Comparison of ENCODE assay signal across 8 cellular contexts in genomic region chr22:38177571-38177925, GRCh38. TPM values are rescaled to one million over a fixed set of nuclear protein-coding genes. Genes with fewer than 3 reads are reported as not detected.
DNase-seq lines count a peak whose midpoint lies in the region; ATAC-seq, FAIRE-seq and TF ChIP-seq lines count a peak whose summit lies in the region.
"Not testable (repeated sequence)": the region's sequence is repeated elsewhere in the genome, so short reads cannot be mapped to it uniquely, and the experiment has no call there.

No MANE protein-coding gene starts in this region.

- peaks cover 41% of the 10 kb centered on the region for H3K4me1 Mint-ChIP-seq in neural crest cell

- not testable (repeated sequence) for H3K27me3 Mint-ChIP-seq in neural crest cell (ENCODE audit: low read depth)

- 63% methylated on average over 4 of the region's 9 CpGs for WGBS in K562 (ENCODE audit: insufficient coverage, low coverage, missing lambda C conversion rate)
- 12% methylated on average over 4 of the region's 9 CpGs for WGBS in HepG2 (ENCODE audit: low lambda C conversion rate)
- WGBS in smooth muscle cell (ENCODE audit: low lambda C conversion rate) = 84% methylated on average over 9 of the region's 9 CpGs

- H3K27ac Mint-ChIP-seq in neural crest cell (ENCODE audit: unreplicated experiment) = peak overlapping the region; percentile 22

- peak overlapping the region; percentile 11 for H3K4me3 Mint-ChIP-seq in neural crest cell

- not testable (repeated sequence) for TF ChIP-seq EP300 in K562 (IDR thresholded peaks at IDR 0.05; ENCODE audit: low read length); HepG2 (IDR thresholded peaks at IDR 0.05; ENCODE audit: low read depth in 2 of 2, low read length in 2 of 2); HepG2 (CRISPR knock-in tag; IDR thresholded peaks at IDR 0.05; ENCODE audit: borderline replicate concordance)

- H3K27ac ChIP-seq in HCT116 (ENCODE audit: low read depth, low read length) (peak overlapping the region; percentile 97), SJCRH30 (peak overlapping the region; percentile 5; the same call in 1 of the 2 replicates), K562 (ENCODE audit: extremely low read depth, low read depth, low read length) (peak overlapping the region; percentile 57; the same call in 2 of the 3 replicates), endothelial cell of umbilical vein (ENCODE audit: insufficient read depth, low read depth, low read length) (peak overlapping the region; percentile 99), HepG2 (ENCODE audit: extremely low read length, insufficient read depth, low read length) (peak overlapping the region; percentile 79), smooth muscle cell (ENCODE audit: low read depth) (peak overlapping the region; percentile 99), uterus (peak overlapping the region; percentile 67 to 98)

- not testable (repeated sequence) for H3K36me3 Mint-ChIP-seq in neural crest cell (ENCODE audit: low read depth)

- RAD21 ChIA-PET in HCT116 (lab: Charles Lee; ENCODE audit: low non-redundant PET in 1 of 2, low total read pairs in 2 of 2, uncharacterized antibody in 2 of 2, unreplicated experiment in 2 of 2) = not testable (repeated sequence)

- not testable (repeated sequence) for H3K9me1 ChIP-seq in K562 (ENCODE audit: control insufficient read depth, insufficient read depth, low read length); endothelial cell of umbilical vein (replicated peaks; ENCODE audit: control insufficient read depth, extremely low read depth, insufficient read depth, low read length)

- intact Hi-C loops in HCT116 (cut with micrococcal nuclease); K562 (cut with micrococcal nuclease); HepG2 (cut with micrococcal nuclease; ENCODE audit: unreplicated experiment); uterus (cut with DNase I; ENCODE audit: low total_unique reads): not testable (repeated sequence)
- intact Hi-C loops in endothelial cell of umbilical vein (cut with micrococcal nuclease) = loop anchor here (2.0 kb wide), 2 partner anchors 61 to 63 kb away; no protein-coding TSS in a partner anchor

- H3K4me2 ChIP-seq in HCT116 (ENCODE audit: low read length) = peak overlapping the region; percentile 96
- H3K4me2 ChIP-seq in K562 (ENCODE audit: insufficient read depth, low read length) = 0 out of 2 replicates have a peak overlapping the region, but pooled peaks have one; percentile 37
- H3K4me2 ChIP-seq in endothelial cell of umbilical vein (ENCODE audit: insufficient read depth, low read length) = not testable (repeated sequence)
- H3K4me2 ChIP-seq in HepG2 (ENCODE audit: low read depth, low read length) = peak overlapping the region; percentile 71
- peak overlapping the region; percentile 27 for H3K4me2 ChIP-seq in smooth muscle cell

- H2AFZ ChIP-seq in HCT116 (ENCODE audit: low read depth, low read length, poor library complexity, severe bottlenecking); endothelial cell of umbilical vein (ENCODE audit: low read depth, low read length); HepG2 (ENCODE audit: low read length); smooth muscle cell (ENCODE audit: low read depth): not testable (repeated sequence)
- H2AFZ ChIP-seq in K562 (ENCODE audit: low read depth, low read length) = peak overlapping the region; percentile 64

- peak overlapping the region in 1 of 2 experiments; percentile 45; a peak in 2 of 4 replicates for H3K4me3 ChIP-seq in HCT116 (replicated peaks in 1 of 2; ENCODE audit: low read depth in 1 of 2, low read length in 2 of 2)
- H3K4me3 ChIP-seq in SJCRH30; K562; endothelial cell of umbilical vein (replicated peaks in 1 of 3; ENCODE audit: insufficient read depth in 1 of 3, low read depth in 1 of 3, low read length in 3 of 3); smooth muscle cell; uterus: not testable (repeated sequence)
- H3K4me3 ChIP-seq in HepG2 (replicated peaks in 1 of 3; ENCODE audit: insufficient read depth in 1 of 3, low read depth in 2 of 3, low read length in 3 of 3) = peak overlapping the region in 1 of 3 experiments; percentile 41; a peak in 1 of 6 replicates

- not testable (repeated sequence) for BruUV-seq in HCT116 (replicated peaks; lab: Mats Ljungman, UMichigan); K562 (replicated peaks; lab: Mats Ljungman, UMichigan); HepG2 (replicated peaks; lab: Mats Ljungman, UMichigan)
- BruUV-seq in endothelial cell of umbilical vein (replicated peaks; lab: Mats Ljungman, UMichigan) = TSS peak; percentile 2

- H3K27me3 ChIP-seq in HCT116 (ENCODE audit: insufficient read depth, low read length); SJCRH30; K562 (ENCODE audit: control insufficient read depth in 2 of 2, insufficient read depth in 2 of 2, low read length in 2 of 2); endothelial cell of umbilical vein (ENCODE audit: control insufficient read depth in 2 of 2, insufficient read depth in 2 of 2, low read length in 2 of 2); HepG2 (ENCODE audit: control insufficient read depth in 1 of 2, insufficient read depth in 2 of 2, low read length in 2 of 2); smooth muscle cell (ENCODE audit: low read depth); uterus: not testable (repeated sequence)

- peaks cover 50 to 66% of the 10 kb centered on the region in 2 experiments for H3K4me1 ChIP-seq in HCT116 (ENCODE audit: control insufficient read depth in 1 of 2, insufficient read depth in 2 of 2, low read length in 2 of 2)
- peaks cover 35% of the 10 kb centered on the region for H3K4me1 ChIP-seq in SJCRH30
- H3K4me1 ChIP-seq in K562 (replicated peaks in 1 of 2; ENCODE audit: control insufficient read depth in 2 of 2, insufficient read depth in 2 of 2, low read length in 2 of 2) = peaks cover 29 to 49% of the 10 kb centered on the region in 2 experiments
- peaks cover 68% of the 10 kb centered on the region for H3K4me1 ChIP-seq in endothelial cell of umbilical vein (ENCODE audit: control insufficient read depth, extremely low read depth, insufficient read depth, low read length)
- H3K4me1 ChIP-seq in HepG2 (ENCODE audit: insufficient read depth, low read length) = peaks cover 72% of the 10 kb centered on the region
- peaks cover 18% of the 10 kb centered on the region for H3K4me1 ChIP-seq in smooth muscle cell (ENCODE audit: low read depth)
- not testable (repeated sequence) for H3K4me1 ChIP-seq in uterus

- in situ Hi-C loops in K562 (cut with MboI); HepG2 (cut with HindIII; ENCODE audit: extremely low pct_ligation_motif_present, low pct_unique_long_range_greater_than_20kb): not testable (repeated sequence)

- not testable (repeated sequence) for DNase-seq in HCT116 (ENCODE audit: low read depth, low spot score); SJCRH30; K562 (ENCODE audit: extremely low read depth in 1 of 4, low spot score in 3 of 4); endothelial cell of umbilical vein (ENCODE audit: low read depth, low spot score); HepG2 (ENCODE audit: low spot score); neural crest cell (ENCODE audit: low read depth, low spot score); smooth muscle cell (lab: John Stamatoyannopoulos, UW; ENCODE audit: unreplicated experiment); uterus

- peak overlapping the region; percentile 55 for H3K9ac ChIP-seq in HCT116 (ENCODE audit: low read length)
- H3K9ac ChIP-seq in K562 (ENCODE audit: insufficient read depth in 1 of 2, low read depth in 2 of 2, low read length in 2 of 2) = peak overlapping the region; percentile 51 to 70; a peak in 3 of 4 replicates
- peak overlapping the region; percentile 65 for H3K9ac ChIP-seq in endothelial cell of umbilical vein (replicated peaks; ENCODE audit: extremely low read depth, insufficient read depth, low read length)
- not testable (repeated sequence) for H3K9ac ChIP-seq in HepG2 (ENCODE audit: insufficient read depth, low read depth, low read length)
- H3K9ac ChIP-seq in smooth muscle cell (ENCODE audit: low read depth) = peak overlapping the region; percentile 60

- POLR2A ChIA-PET in HCT116 (lab: Charles Lee) (interaction anchor here (1.0 kb wide), 1 partner anchor 35 kb away, joined by 3 read pairs; no protein-coding TSS in a partner anchor), K562 (lab: Yijun Ruan, JAX) (interaction anchor here (0.7 to 3.0 kb wide), 2 partner anchors 11 to 17 kb away, joined by 3 to 16 read pairs; no protein-coding TSS in a partner anchor), endothelial cell of umbilical vein (lab: Charles Lee) (interaction anchor here (0.6 to 1.0 kb wide), 2 partner anchors 26 to 108 kb away, joined by 3 to 6 read pairs; no protein-coding TSS in a partner anchor), HepG2 (lab: Yijun Ruan, JAX) (interaction anchor here (0.9 to 6.1 kb wide), 8 partner anchors 9 to 68 kb away, joined by 3 to 60 read pairs (median 8); partner anchors contain the start of genes BAIAP2L2 and MAFF)

- not testable (repeated sequence) for H3K9me3 Mint-ChIP-seq in neural crest cell

- not testable (repeated sequence) for TF ChIP-seq CTCF in HCT116 (IDR thresholded peaks at IDR 0.05 in 2 of 3, conservative IDR thresholded peaks at IDR 0.05 in 1 of 3; ENCODE audit: borderline replicate concordance in 1 of 3, insufficient read depth in 1 of 3, low read depth in 2 of 3, low read length in 2 of 3); K562 (IDR thresholded peaks at IDR 0.05 in 2 of 3, conservative IDR thresholded peaks at IDR 0.05 in 1 of 3; ENCODE audit: insufficient read depth in 2 of 3, low read depth in 1 of 3, low read length in 3 of 3); endothelial cell of umbilical vein (IDR thresholded peaks at IDR 0.05; ENCODE audit: extremely low read depth in 1 of 2, insufficient read depth in 1 of 2, low read depth in 1 of 2, low read length in 2 of 2); HepG2 (CRISPR knock-in tag; IDR thresholded peaks at IDR 0.05); neural crest cell (conservative IDR thresholded peaks at IDR 0.05); smooth muscle cell (IDR thresholded peaks at IDR 0.05; ENCODE audit: borderline replicate concordance, insufficient read depth, poor library complexity, severe bottlenecking); uterus (IDR thresholded peaks at IDR 0.05)

- peak; percentile 0; the same call in 1 of the 2 replicates for ATAC-seq in HCT116
- not testable (repeated sequence) for ATAC-seq in K562, HepG2

- H3K9me3 ChIP-seq in HCT116 (ENCODE audit: control insufficient read depth in 1 of 2, insufficient read depth in 1 of 2, low read depth in 1 of 2, low read length in 2 of 2); SJCRH30 (replicated peaks); K562 (replicated peaks; ENCODE audit: control insufficient read depth, insufficient read depth, low read depth, low read length); endothelial cell of umbilical vein (replicated peaks; ENCODE audit: control insufficient read depth, insufficient read depth, low read length); HepG2 (ENCODE audit: low read length); smooth muscle cell (replicated peaks; ENCODE audit: low read depth); uterus: not testable (repeated sequence)

- not testable (repeated sequence) for FAIRE-seq in K562 (lab: Jason Lieb, UNC); endothelial cell of umbilical vein (lab: Jason Lieb, UNC); HepG2 (lab: Jason Lieb, UNC)

- dilution Hi-C loops in endothelial cell of umbilical vein (cut with MboI; ENCODE audit: extremely low pct_ligation_motif_present, low sequenced_read_pairs) = not testable (repeated sequence)

- H3K9me2 ChIP-seq in HCT116 (ENCODE audit: insufficient read depth) = not testable (repeated sequence)

- CTCF ChIA-PET in HCT116 (lab: Charles Lee) (interaction anchor here (0.6 to 1.2 kb wide), 2 partner anchors 63 to 78 kb away, joined by 3 to 4 read pairs; no protein-coding TSS in a partner anchor), endothelial cell of umbilical vein (lab: Charles Lee) (interaction anchor here (0.7 to 3.3 kb wide), 4 partner anchors 23 to 63 kb away, joined by 3 to 14 read pairs (median 9); partner anchors contain the start of gene MAFF)
- CTCF ChIA-PET in K562 (lab: Yijun Ruan, JAX; ENCODE audit: low intra/inter-chr PET ratio); HepG2 (lab: Yijun Ruan, JAX; ENCODE audit: low intra/inter-chr PET ratio, low total read pairs): not testable (repeated sequence)

- TF ChIP-seq RAD21 in HCT116 (IDR thresholded peaks at IDR 0.05; ENCODE audit: low read depth); K562 (CRISPR knock-in tag; conservative IDR thresholded peaks at IDR 0.05 in 1 of 2, IDR thresholded peaks at IDR 0.05 in 1 of 2); HepG2 (CRISPR knock-in tag; IDR thresholded peaks at IDR 0.05): not testable (repeated sequence)

- H3F3A ChIP-seq in smooth muscle cell (ENCODE audit: low read depth) = peaks cover 14% of the 10 kb centered on the region

- not testable (repeated sequence) for H3K79me2 ChIP-seq in HCT116 (ENCODE audit: insufficient read depth, low read length); endothelial cell of umbilical vein (ENCODE audit: control insufficient read depth, insufficient read depth, low read length); HepG2 (ENCODE audit: insufficient read depth, low read length); smooth muscle cell (ENCODE audit: low read depth)
- peaks cover 16% of the 10 kb centered on the region for H3K79me2 ChIP-seq in K562 (ENCODE audit: control insufficient read depth, insufficient read depth, low read length)

- TF ChIP-seq POLR2A in HCT116 (IDR thresholded peaks at IDR 0.05; ENCODE audit: borderline replicate concordance, extremely low read depth, insufficient read depth, insufficient read length); K562 (conservative IDR thresholded peaks at IDR 0.05); endothelial cell of umbilical vein (IDR thresholded peaks at IDR 0.05; ENCODE audit: low read depth, low read length); HepG2 (IDR thresholded peaks at IDR 0.05; ENCODE audit: insufficient read depth in 1 of 2, low read depth in 2 of 2, low read length in 2 of 2); uterus (IDR thresholded peaks at IDR 0.05): not testable (repeated sequence)

- not testable (repeated sequence) for H4K20me1 ChIP-seq in HCT116 (ENCODE audit: insufficient read depth); K562 (replicated peaks; ENCODE audit: control insufficient read depth, insufficient read depth, low read length); endothelial cell of umbilical vein (replicated peaks; ENCODE audit: control insufficient read depth, extremely low read depth, insufficient read depth, low read length); HepG2 (ENCODE audit: insufficient read depth, low read length); smooth muscle cell (ENCODE audit: low read depth)

- not testable (repeated sequence) for H3K36me3 ChIP-seq in HCT116 (ENCODE audit: control insufficient read depth in 1 of 2, insufficient read depth in 2 of 2, low read length in 2 of 2); SJCRH30; K562 (ENCODE audit: control insufficient read depth, insufficient read depth, low read length); endothelial cell of umbilical vein (ENCODE audit: control insufficient read depth in 2 of 2, extremely low read depth in 1 of 2, insufficient read depth in 2 of 2, low read length in 2 of 2); HepG2 (replicated peaks in 1 of 2; ENCODE audit: control insufficient read depth in 1 of 2, insufficient read depth in 2 of 2, low read length in 2 of 2); smooth muscle cell (ENCODE audit: low read depth); uterus

RNA-seq across cellular contexts. Expression of gene PLA2G6, which starts 4.1 kb away (rescaled TPM):
- 36.0 TPM for total RNA-seq in HCT116 (2021; ENCODE audit: unreplicated experiment)
- polyA plus RNA-seq in HCT116 (2012) = 24.8 and 27.6 TPM in 2 replicates
- 3.9 and 5.4 TPM in 2 replicates for total RNA-seq in SJCRH30 (2014; rRNA removed; shearing (Covaris generic))
- total RNA-seq in K562 (2011; cell fraction: chromatin; rRNA removed; ENCODE audit: low replicate concordance) = 64.9 and 174 TPM in 2 replicates
- 86.7 and 90.4 TPM in 2 replicates for total RNA-seq in K562 (2011; cell fraction: nucleolus; rRNA removed)
- total RNA-seq in K562 (2011; cell fraction: nucleoplasm; rRNA removed) = 47.3 and 58.2 TPM in 2 replicates
- 9.1 and 9.7 TPM in 2 replicates for total RNA-seq in K562 (2014; rRNA removed)
- 2.8 and 3.2 TPM in 2 replicates for total RNA-seq in K562 (2014; rRNA removed; fragmentation: Illumina TruSeq; extraction: Trizol)
- total RNA-seq in K562 (2015; rRNA removed; fragmentation: Illumina TruSeq; extraction: Trizol) = 2.1 TPM in 2 replicates
- 10.8 and 10.9 TPM in 2 replicates for total RNA-seq in K562 (2021)
- 10.9 and 18.1 TPM in 2 replicates for polyA plus RNA-seq in K562 (2011; rRNA removed)
- polyA plus RNA-seq in K562 (2011; cell fraction: cytosol; rRNA removed) = 8.3 and 14.3 TPM in 2 replicates
- polyA plus RNA-seq in K562 (2011; cell fraction: nucleus; rRNA removed) = 109 and 177 TPM in 2 replicates
- 14.3 and 16.8 TPM in 2 replicates for polyA plus RNA-seq in K562 (2012)
- polyA plus RNA-seq in K562 (2014; fragmentation: Illumina TruSeq; extraction: Trizol) = 7.9 and 9.7 TPM in 2 replicates
- polyA plus RNA-seq in K562 (2014; fragmentation: Nextera tagmentation; extraction: Ambion mirVana) = under 1 TPM; 0.11 to 0.13 TPM
- polyA plus RNA-seq in K562 (2014; rRNA removed) = 8.8 and 12.2 TPM in 2 replicates
- polyA minus RNA-seq in K562 (2011; rRNA and poly(A)+ RNA removed) = 27.5 and 34.5 TPM in 2 replicates
- 13.3 and 26.9 TPM in 2 replicates for polyA minus RNA-seq in K562 (2011; cell fraction: cytosol; rRNA and poly(A)+ RNA removed)
- 90.7 and 117 TPM in 2 replicates for polyA minus RNA-seq in K562 (2011; cell fraction: nucleus; rRNA and poly(A)+ RNA removed)
- 10.3 and 11.1 TPM in 2 replicates for total RNA-seq in endothelial cell of umbilical vein
- 6.6 and 9.9 TPM in 2 replicates for polyA plus RNA-seq in endothelial cell of umbilical vein
- 1.8 and 3.7 TPM in 2 replicates for polyA plus RNA-seq in endothelial cell of umbilical vein (2011; cell fraction: cytosol; rRNA removed)
- 62.1 and 69.2 TPM in 2 replicates for polyA plus RNA-seq in endothelial cell of umbilical vein (2011; cell fraction: nucleus; rRNA removed)
- 2.9 and 4.7 TPM in 2 replicates for polyA plus RNA-seq in endothelial cell of umbilical vein (2012)
- polyA minus RNA-seq in endothelial cell of umbilical vein = 16.0 and 17.4 TPM in 2 replicates
- 7.0 TPM for polyA minus RNA-seq in endothelial cell of umbilical vein (2011; cell fraction: cytosol; rRNA and poly(A)+ RNA removed)
- polyA minus RNA-seq in endothelial cell of umbilical vein (2011; cell fraction: nucleus; rRNA and poly(A)+ RNA removed) = 19.5 and 21.1 TPM in 2 replicates
- total RNA-seq in HepG2 (2016; rRNA removed; fragmentation: Illumina TruSeq; extraction: Trizol) = 1.8 and 4.8 TPM in 2 replicates
- total RNA-seq in HepG2 (2016; cell fraction: cytosol; rRNA removed; fragmentation: Illumina TruSeq; extraction: Trizol; ENCODE audit: low read depth) = 0.61 and 0.71 TPM in 2 replicates
- 1.9 and 5.2 TPM in 2 replicates for total RNA-seq in HepG2 (2016; cell fraction: insoluble cytoplasmic fraction; rRNA removed; fragmentation: Illumina TruSeq; extraction: Trizol)
- 1.3 TPM in 2 replicates for total RNA-seq in HepG2 (2016; cell fraction: membrane; rRNA removed; fragmentation: Illumina TruSeq; extraction: Trizol)
- 8.4 and 11.2 TPM in 2 replicates for total RNA-seq in HepG2 (2016; cell fraction: nucleus; rRNA removed; fragmentation: Illumina TruSeq; extraction: Trizol)
- polyA plus RNA-seq in HepG2 (2011; rRNA removed) = 11.5 and 12.3 TPM in 2 replicates
- polyA plus RNA-seq in HepG2 (2011; cell fraction: cytosol; rRNA removed) = 2.7 and 3.9 TPM in 2 replicates
- polyA plus RNA-seq in HepG2 (2011; cell fraction: nucleus; rRNA removed) = 73.3 and 101 TPM in 2 replicates
- 6.5 and 7.3 TPM in 2 replicates for polyA plus RNA-seq in HepG2 (2012)
- 0.44 and 0.53 TPM in 2 replicates for polyA plus RNA-seq in HepG2 (2016; cell fraction: cytosol; fragmentation: Illumina TruSeq; extraction: Trizol; ENCODE audit: low read depth)
- 0.96 and 1.7 TPM in 2 replicates for polyA plus RNA-seq in HepG2 (2016; cell fraction: insoluble cytoplasmic fraction; fragmentation: Illumina TruSeq; extraction: Trizol; ENCODE audit: low read depth)
- 0.88 and 1.6 TPM in 2 replicates for polyA plus RNA-seq in HepG2 (2016; cell fraction: membrane; fragmentation: Illumina TruSeq; extraction: Trizol; ENCODE audit: low read depth)
- polyA plus RNA-seq in HepG2 (2016; cell fraction: nucleus; fragmentation: Illumina TruSeq; extraction: Trizol; ENCODE audit: insufficient read depth, low read depth) = 22.2 and 23.2 TPM in 2 replicates
- polyA minus RNA-seq in HepG2 (2011; rRNA and poly(A)+ RNA removed; ENCODE audit: low replicate concordance) = 27.4 and 36.9 TPM in 2 replicates
- polyA minus RNA-seq in HepG2 (2011; cell fraction: cytosol; rRNA and poly(A)+ RNA removed) = 2.6 and 3.8 TPM in 2 replicates
- 21.3 and 31.8 TPM in 2 replicates for polyA minus RNA-seq in HepG2 (2011; cell fraction: nucleus; rRNA and poly(A)+ RNA removed)
- total RNA-seq in neural crest cell = 11.0 and 14.6 TPM in 2 replicates
- 6.1 and 19.4 TPM in 2 replicates for total RNA-seq in smooth muscle cell
- 8.6 and 8.9 TPM in 2 replicates for polyA plus RNA-seq in smooth muscle cell
- total RNA-seq in uterus = 10 to 100 TPM in 3 of 4 donors, 1 to 10 TPM in 1; 8.7 to 50.9 (median 34.5) TPM

RNA-seq across cellular contexts. Expression of gene MAFF, which starts 24.2 kb away (rescaled TPM):
- 26.0 TPM for total RNA-seq in HCT116 (2021; ENCODE audit: unreplicated experiment)
- polyA plus RNA-seq in HCT116 (2012) = 19.6 and 30.2 TPM in 2 replicates
- 3.2 and 3.6 TPM in 2 replicates for total RNA-seq in SJCRH30 (2014; rRNA removed; shearing (Covaris generic))
- 4.2 and 9.2 TPM in 2 replicates for total RNA-seq in K562 (2011; cell fraction: chromatin; rRNA removed; ENCODE audit: low replicate concordance)
- total RNA-seq in K562 (2011; cell fraction: nucleolus; rRNA removed) = 5.4 and 6.7 TPM in 2 replicates
- 6.3 and 7.8 TPM in 2 replicates for total RNA-seq in K562 (2011; cell fraction: nucleoplasm; rRNA removed)
- 8.0 and 8.9 TPM in 2 replicates for total RNA-seq in K562 (2014; rRNA removed)
- total RNA-seq in K562 (2014; rRNA removed; fragmentation: Illumina TruSeq; extraction: Trizol) = 4.5 and 5.2 TPM in 2 replicates
- 1.9 and 2.1 TPM in 2 replicates for total RNA-seq in K562 (2015; rRNA removed; fragmentation: Illumina TruSeq; extraction: Trizol)
- 5.9 and 7.9 TPM in 2 replicates for total RNA-seq in K562 (2021)
- 3.3 and 5.4 TPM in 2 replicates for polyA plus RNA-seq in K562 (2011; rRNA removed)
- 3.1 and 11.0 TPM in 2 replicates for polyA plus RNA-seq in K562 (2011; cell fraction: cytosol; rRNA removed)
- polyA plus RNA-seq in K562 (2011; cell fraction: nucleus; rRNA removed) = 1.8 and 4.2 TPM in 2 replicates
- polyA plus RNA-seq in K562 (2012) = 5.4 and 9.4 TPM in 2 replicates
- polyA plus RNA-seq in K562 (2014; fragmentation: Illumina TruSeq; extraction: Trizol) = 5.8 and 6.1 TPM in 2 replicates
- polyA plus RNA-seq in K562 (2014; fragmentation: Nextera tagmentation; extraction: Ambion mirVana) = under 1 TPM; 0.51 to 0.60 TPM
- 6.9 and 7.0 TPM in 2 replicates for polyA plus RNA-seq in K562 (2014; rRNA removed)
- 1.8 and 2.8 TPM in 2 replicates for polyA minus RNA-seq in K562 (2011; rRNA and poly(A)+ RNA removed)
- polyA minus RNA-seq in K562 (2011; cell fraction: cytosol; rRNA and poly(A)+ RNA removed) = 2.8 and 3.2 TPM in 2 replicates
- 2.3 and 2.6 TPM in 2 replicates for polyA minus RNA-seq in K562 (2011; cell fraction: nucleus; rRNA and poly(A)+ RNA removed)
- total RNA-seq in endothelial cell of umbilical vein = 59.5 and 61.2 TPM in 2 replicates
- polyA plus RNA-seq in endothelial cell of umbilical vein = 29.0 and 30.5 TPM in 2 replicates
- 30.6 and 35.8 TPM in 2 replicates for polyA plus RNA-seq in endothelial cell of umbilical vein (2011; cell fraction: cytosol; rRNA removed)
- polyA plus RNA-seq in endothelial cell of umbilical vein (2011; cell fraction: nucleus; rRNA removed) = 23.2 and 24.2 TPM in 2 replicates
- 43.3 and 46.8 TPM in 2 replicates for polyA plus RNA-seq in endothelial cell of umbilical vein (2012)
- polyA minus RNA-seq in endothelial cell of umbilical vein = 16.2 and 18.6 TPM in 2 replicates
- polyA minus RNA-seq in endothelial cell of umbilical vein (2011; cell fraction: cytosol; rRNA and poly(A)+ RNA removed) = 6.8 TPM
- 10.8 and 23.0 TPM in 2 replicates for polyA minus RNA-seq in endothelial cell of umbilical vein (2011; cell fraction: nucleus; rRNA and poly(A)+ RNA removed)
- 3.1 and 5.4 TPM in 2 replicates for total RNA-seq in HepG2 (2016; rRNA removed; fragmentation: Illumina TruSeq; extraction: Trizol)
- total RNA-seq in HepG2 (2016; cell fraction: cytosol; rRNA removed; fragmentation: Illumina TruSeq; extraction: Trizol; ENCODE audit: low read depth) = 1.1 and 1.3 TPM in 2 replicates
- 3.7 and 5.5 TPM in 2 replicates for total RNA-seq in HepG2 (2016; cell fraction: insoluble cytoplasmic fraction; rRNA removed; fragmentation: Illumina TruSeq; extraction: Trizol)
- total RNA-seq in HepG2 (2016; cell fraction: membrane; rRNA removed; fragmentation: Illumina TruSeq; extraction: Trizol) = 2.3 and 2.5 TPM in 2 replicates
- total RNA-seq in HepG2 (2016; cell fraction: nucleus; rRNA removed; fragmentation: Illumina TruSeq; extraction: Trizol) = 4.4 and 6.4 TPM in 2 replicates
- 14.3 and 17.1 TPM in 2 replicates for polyA plus RNA-seq in HepG2 (2011; rRNA removed)
- 15.6 and 18.3 TPM in 2 replicates for polyA plus RNA-seq in HepG2 (2011; cell fraction: cytosol; rRNA removed)
- polyA plus RNA-seq in HepG2 (2011; cell fraction: nucleus; rRNA removed) = 15.7 and 16.6 TPM in 2 replicates
- 12.4 and 26.2 TPM in 2 replicates for polyA plus RNA-seq in HepG2 (2012)
- 0.70 and 0.71 TPM in 2 replicates for polyA plus RNA-seq in HepG2 (2016; cell fraction: cytosol; fragmentation: Illumina TruSeq; extraction: Trizol; ENCODE audit: low read depth)
- 3.5 and 3.7 TPM in 2 replicates for polyA plus RNA-seq in HepG2 (2016; cell fraction: insoluble cytoplasmic fraction; fragmentation: Illumina TruSeq; extraction: Trizol; ENCODE audit: low read depth)
- 1.2 and 1.9 TPM in 2 replicates for polyA plus RNA-seq in HepG2 (2016; cell fraction: membrane; fragmentation: Illumina TruSeq; extraction: Trizol; ENCODE audit: low read depth)
- polyA plus RNA-seq in HepG2 (2016; cell fraction: nucleus; fragmentation: Illumina TruSeq; extraction: Trizol; ENCODE audit: insufficient read depth, low read depth) = 7.1 and 7.9 TPM in 2 replicates
- polyA minus RNA-seq in HepG2 (2011; rRNA and poly(A)+ RNA removed; ENCODE audit: low replicate concordance) = 2.5 and 12.3 TPM in 2 replicates
- 11.3 and 12.8 TPM in 2 replicates for polyA minus RNA-seq in HepG2 (2011; cell fraction: cytosol; rRNA and poly(A)+ RNA removed)
- 7.3 and 8.1 TPM in 2 replicates for polyA minus RNA-seq in HepG2 (2011; cell fraction: nucleus; rRNA and poly(A)+ RNA removed)
- total RNA-seq in neural crest cell = 3.9 and 5.4 TPM in 2 replicates
- total RNA-seq in smooth muscle cell = 51.2 and 52.4 TPM in 2 replicates
- polyA plus RNA-seq in smooth muscle cell = 48.2 and 53.4 TPM in 2 replicates
- 100 to 1,000 TPM in 1 of 4 donors, 10 to 100 TPM in 3; 10.1 to 180 (median 44.0) TPM for total RNA-seq in uterus

Comparison
In these comparisons a context has a peak if more than half of its experiments do, and no peak if none do; other contexts are left out.
1. H3K27ac ChIP-seq: peak in every context shown above with its lines; median percentile 99 in endothelial cell of umbilical vein; 99 in smooth muscle cell; 97 in HCT116; 82 in uterus; 79 in HepG2; 57 in K562; 5 in SJCRH30.